In genomic region chr1:109290998-109291397, GRCh38 we compare ENCODE assay signal across 28 cellular contexts. TPM values are rescaled to one million over a fixed set of nuclear protein-coding genes. Genes with fewer than 3 reads are reported as not detected.
DNase-seq lines count a peak whose midpoint lies in the region; ATAC-seq and TF ChIP-seq lines count a peak whose summit lies in the region.
"Had no signal": no experiment of that assay in that cellular context is flagged by ENCODE, and none has a peak within 500 bp of the region (broad histone marks: within the 10 kb centered on the region; RNA-seq: fewer than 3 reads in every experiment).

No MANE protein-coding gene starts in this region.

- H3K4me1 ChIP-seq in naive thymus-derived CD4-positive, alpha-beta T cell (ENCODE audit: control insufficient read depth in 2 of 2, insufficient read depth in 2 of 2, low read length in 2 of 2): no peaks in the 10 kb centered on the region
- H3K4me1 ChIP-seq: Peyer's patch had no signal

- CTCF ChIA-PET in naive thymus-derived CD4-positive, alpha-beta T cell (lab: Charles Lee): no interaction called here

- ATAC-seq in naive thymus-derived CD4-positive, alpha-beta T cell: peak; percentile 80
- ATAC-seq: activated CD8-positive, alpha-beta T cell treated with anti-CD3 and anti-CD28 coated beads, Interleukin-2, amount 10 ng/mL, durations not matched to agents 7 days and 5 days; activated T-cell treated with anti-CD3 and anti-CD28 coated beads, Interleukin-2, amount 50 U/mL, for 4 hours; HCT116 had no signal

- H3K27me3 Mint-ChIP-seq in naive thymus-derived CD4-positive, alpha-beta T cell: peaks cover 0 to 38% (median 8%) of the 10 kb centered on the region in 5 donors

- intact Hi-C loops in naive thymus-derived CD4-positive, alpha-beta T cell (cut with micrococcal nuclease): no loop called here

- peaks cover 0 to 3% (median 0%) of the 10 kb centered on the region in 7 donors for H3K4me1 Mint-ChIP-seq in naive thymus-derived CD4-positive, alpha-beta T cell

- TF ChIP-seq CTCF in VCaP (conservative IDR thresholded peaks at IDR 0.05): no peak

- H3K9me3 Mint-ChIP-seq in naive thymus-derived CD4-positive, alpha-beta T cell: no peaks in the 10 kb centered on the region
- H3K9me3 Mint-ChIP-seq: activated B cell treated with CpG ODN at 0.5 μM for 24 hours; activated naive CD8-positive, alpha-beta T cell treated with anti-CD3 and anti-CD28 coated beads, Interleukin-2, amount 10 ng/mL, durations not matched to agents 7 days and 5 days; activated T-cell treated with anti-CD3 and anti-CD28 coated beads, Interleukin-2, amount 50 U/mL, for 4 hours; IgD-negative memory B cell had no signal

- H3K27ac Mint-ChIP-seq in naive thymus-derived CD4-positive, alpha-beta T cell: no peak overlapping the region
- H3K27ac Mint-ChIP-seq: activated B cell treated with CpG ODN at 0.5 μM for 24 hours; activated CD8-positive, alpha-beta T cell treated with anti-CD3 and anti-CD28 coated beads, Interleukin-2, amount 10 ng/mL, durations not matched to agents 7 days and 5 days; activated naive CD8-positive, alpha-beta T cell treated with anti-CD3 and anti-CD28 coated beads, Interleukin-2, amount 10 ng/mL, durations not matched to agents 7 days and 5 days had no signal

- no peaks in the 10 kb centered on the region for H3K27me3 ChIP-seq in naive thymus-derived CD4-positive, alpha-beta T cell (ENCODE audit: control insufficient read depth in 2 of 2, insufficient read depth in 2 of 2, low read length in 2 of 2)
- H3K27me3 ChIP-seq: brain microvascular endothelial cell, ovary, Peyer's patch had no signal

- no peaks in the 10 kb centered on the region for H3K36me3 Mint-ChIP-seq in naive thymus-derived CD4-positive, alpha-beta T cell
- H3K36me3 Mint-ChIP-seq: activated naive CD8-positive, alpha-beta T cell treated with anti-CD3 and anti-CD28 coated beads, Interleukin-2, amount 10 ng/mL, durations not matched to agents 7 days and 5 days; IgD-negative memory B cell had no signal

- peak overlapping the region; percentile 72 for H3K27ac ChIP-seq in VCaP
- H3K27ac ChIP-seq in naive thymus-derived CD4-positive, alpha-beta T cell (ENCODE audit: low read depth, low read length): no peak overlapping the region
- H3K27ac ChIP-seq: brain microvascular endothelial cell, ovary, Peyer's patch had no signal

- H3K4me3 ChIP-seq in naive thymus-derived CD4-positive, alpha-beta T cell (ENCODE audit: low read length): no peak overlapping the region
- H3K4me3 ChIP-seq: ovary, Peyer's patch had no signal

- H3K4me3 Mint-ChIP-seq in naive thymus-derived CD4-positive, alpha-beta T cell: no peak overlapping the region
- H3K4me3 Mint-ChIP-seq: activated B cell treated with CpG ODN at 0.5 μM for 24 hours; activated CD8-positive, alpha-beta T cell treated with anti-CD3 and anti-CD28 coated beads, Interleukin-2, amount 10 ng/mL, durations not matched to agents 7 days and 5 days; activated naive CD8-positive, alpha-beta T cell treated with anti-CD3 and anti-CD28 coated beads, Interleukin-2, amount 10 ng/mL, durations not matched to agents 7 days and 5 days; activated T-cell treated with anti-CD3 and anti-CD28 coated beads, Interleukin-2, amount 50 U/mL, for 4 hours had no signal

- no peaks in the 10 kb centered on the region for H3K36me3 ChIP-seq in naive thymus-derived CD4-positive, alpha-beta T cell (ENCODE audit: control insufficient read depth in 2 of 3, insufficient read depth in 3 of 3, low read length in 3 of 3)
- H3K36me3 ChIP-seq: brain microvascular endothelial cell, ovary, Peyer's patch had no signal

- H3K9me3 ChIP-seq in naive thymus-derived CD4-positive, alpha-beta T cell (ENCODE audit: control insufficient read depth in 2 of 3, low read length in 3 of 3): no peaks in the 10 kb centered on the region
- H3K9me3 ChIP-seq: ovary, Peyer's patch had no signal

- DNase-seq in DMS79 (lab: John Stamatoyannopoulos, UW) (peak; percentile 22), NOMO-1 treated with DMSO at 0.1 percent for 48 hours (lab: John Stamatoyannopoulos, UW; ENCODE audit: unreplicated experiment) (peak; percentile 85), NCI-H2196 (lab: John Stamatoyannopoulos, UW; ENCODE audit: unreplicated experiment) (no peak)
- DNase-seq in naive thymus-derived CD4-positive, alpha-beta T cell: no peak
- no peak for DNase-seq in effector CD4-positive, alpha-beta T cell
- no peak for DNase-seq in stimulated activated CD4-positive, alpha-beta T cell treated with anti-CD3 and anti-CD28 coated beads, Interleukin-2, amount 100 ng/mL, for 48 hours
- DNase-seq in effector CD8-positive, alpha-beta T cell (lab: John Stamatoyannopoulos, UW): no peak
- DNase-seq: activated B cell treated with CpG ODN at 0.5 μM for 24 hours; activated CD8-positive, alpha-beta T cell treated with anti-CD3 and anti-CD28 coated beads, Interleukin-2, amount 10 ng/mL, durations not matched to agents 7 days and 5 days; activated naive CD8-positive, alpha-beta T cell treated with anti-CD3 and anti-CD28 coated beads, Interleukin-2, amount 10 ng/mL, durations not matched to agents 7 days and 5 days; activated T-cell treated with anti-CD3 and anti-CD28 coated beads, Interleukin-2, amount 50 U/mL, for 4 hours; brain microvascular endothelial cell; COR-L47; dermis blood vessel endothelial cell; EL; foreskin melanocyte; left cardiac atrium; NCI-H1092; NCI-H2081 treated with DMSO at 0.1 percent for 48 hours; NCI-H524 treated with DMSO at 0.1 percent for 48 hours; ovary; Peyer's patch; stimulated activated CD4-positive, alpha-beta T cell treated with anti-CD3 and anti-CD28 coated beads, Interleukin-1b, Interleukin-23, amount 100 ng/mL, for 48 hours had no signal

- POLR2A ChIA-PET in naive thymus-derived CD4-positive, alpha-beta T cell (lab: Charles Lee): no interaction called here

RNA-seq across cellular contexts. Expression of gene PSRC1, which starts 8.1 kb away (rescaled TPM):
- 10 to 100 TPM in 1 of 5 experiments, 1 to 10 TPM in 1, under 1 TPM in 2, not detected in 1; 0.38 to 16.1 (median 1.3) TPM for total RNA-seq in naive thymus-derived CD4-positive, alpha-beta T cell
- under 1 TPM in 1 of 2 donors, not detected in 1; 0.67 TPM for polyA plus RNA-seq in naive thymus-derived CD4-positive, alpha-beta T cell
- total RNA-seq: activated B cell treated with CpG ODN at 0.5 μM for 24 hours had no signal
- polyA plus RNA-seq: IgD-negative memory B cell had no signal

RNA-seq across cellular contexts. Expression of gene MYBPHL, which starts 15.8 kb away (rescaled TPM):
- not detected for total RNA-seq in naive thymus-derived CD4-positive, alpha-beta T cell
- polyA plus RNA-seq in naive thymus-derived CD4-positive, alpha-beta T cell: not detected
- total RNA-seq: activated B cell treated with CpG ODN at 0.5 μM for 24 hours; activated CD8-positive, alpha-beta T cell treated with anti-CD3 and anti-CD28 coated beads, Interleukin-2, amount 10 ng/mL, durations not matched to agents 7 days and 5 days; activated naive CD8-positive, alpha-beta T cell treated with anti-CD3 and anti-CD28 coated beads, Interleukin-2, amount 10 ng/mL, durations not matched to agents 7 days and 5 days; activated T-cell treated with anti-CD3 and anti-CD28 coated beads, Interleukin-2, amount 50 U/mL, for 4 hours; dermis blood vessel endothelial cell; epithelial cell of proximal tubule; myocyte; Peyer's patch had no signal
- polyA plus RNA-seq: IgD-negative memory B cell, ovary had no signal

RNA-seq across cellular contexts. Expression of gene CELSR2, which starts 41.7 kb away (rescaled TPM):
- total RNA-seq in naive thymus-derived CD4-positive, alpha-beta T cell: 1 to 10 TPM; 3.0 to 6.4 (median 3.2) TPM
- polyA plus RNA-seq in naive thymus-derived CD4-positive, alpha-beta T cell: 1 to 10 TPM in 1 of 2 donors, under 1 TPM in 1; 0.17 to 1.3 TPM

Comparison
In these comparisons a context has a peak if more than half of its experiments do, and no peak if none do; other contexts are left out.
1. DNase-seq: peak in DMS79 (single experiment) and NOMO-1 treated with DMSO at 0.1 percent for 48 hours (single experiment); none in naive thymus-derived CD4-positive, alpha-beta T cell (0 of 9), effector CD4-positive, alpha-beta T cell (single experiment), stimulated activated CD4-positive, alpha-beta T cell treated with anti-CD3 and anti-CD28 coated beads, Interleukin-2, amount 100 ng/mL, for 48 hours (0 of 2), effector CD8-positive, alpha-beta T cell (single experiment) and NCI-H2196 (single experiment).